9 cellular contexts compared by ENCODE assay signal in the genomic region with DNA sequence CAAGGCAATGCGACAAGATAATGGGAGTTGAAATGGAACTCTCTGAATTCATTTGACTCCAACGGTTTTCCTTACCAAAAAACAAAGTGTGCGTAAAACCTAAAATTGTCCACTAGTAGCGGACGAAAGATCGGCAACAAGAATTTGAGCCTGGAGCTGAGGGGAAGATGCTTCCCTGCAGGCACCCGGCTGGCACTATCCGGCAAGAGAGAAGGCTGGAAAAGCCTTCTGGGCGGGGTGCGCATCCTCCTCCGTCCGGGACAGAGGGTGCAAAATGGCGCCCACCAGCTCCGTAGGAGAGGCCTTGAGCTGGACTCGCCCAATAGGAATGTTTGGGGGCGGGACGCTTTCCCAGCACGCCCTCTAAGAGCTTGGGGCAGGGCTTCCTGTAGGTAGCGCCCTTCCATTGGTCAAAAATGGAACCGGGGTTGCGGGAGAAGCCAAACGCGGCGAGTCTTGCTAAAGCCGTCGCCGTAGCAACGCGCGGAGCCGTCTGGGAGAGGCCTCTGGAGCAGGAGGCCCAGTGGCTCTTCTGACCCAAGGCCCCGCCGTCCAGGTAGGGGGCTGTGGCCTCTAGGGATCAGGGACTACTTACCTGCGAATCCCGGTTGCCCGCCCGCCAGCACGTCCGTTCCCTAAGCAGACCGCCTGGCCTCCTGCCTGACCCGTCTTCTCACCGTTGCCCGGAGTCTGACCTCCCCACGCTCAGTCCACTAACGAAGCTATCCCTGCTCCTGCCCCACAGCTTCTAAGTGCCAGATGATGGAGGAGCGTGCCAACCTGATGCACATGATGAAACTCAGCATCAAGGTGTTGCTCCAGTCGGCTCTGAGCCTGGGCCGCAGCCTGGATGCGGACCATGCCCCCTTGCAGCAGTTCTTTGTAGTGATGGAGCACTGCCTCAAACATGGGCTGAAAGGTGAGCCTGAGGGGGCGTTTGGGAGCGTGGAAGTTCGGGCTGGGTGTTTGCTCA.
DNase-seq lines count a peak whose midpoint lies in the region; ATAC-seq, FAIRE-seq and TF ChIP-seq lines count a peak whose summit lies in the region.
"Had no signal": no experiment of that assay in that cellular context is flagged by ENCODE, and none has a peak within 500 bp of the region (broad histone marks: within the 10 kb centered on the region; RNA-seq: fewer than 3 reads in every experiment).

No MANE protein-coding gene starts in this region.

- peak overlapping the region; percentile 83 for H3K4me3 ChIP-seq in epithelial cell of esophagus (ENCODE audit: low read length)

- no peak for TF ChIP-seq CTCF in epithelial cell of esophagus (IDR thresholded peaks at IDR 0.05; ENCODE audit: insufficient read depth, low read depth, low read length, missing control alignments)

- peak; percentile 96 for FAIRE-seq in A204.1 (lab: Jason Lieb, UNC)
- FAIRE-seq: G401.6 had no signal

- peak; percentile 100 for DNase-seq in NCI-H69 (lab: John Stamatoyannopoulos, UW)
- peak; percentile 80 for DNase-seq in activated T-cell treated with anti-CD3 and anti-CD28 coated beads for 4 hours
- DNase-seq in epithelial cell of esophagus (ENCODE audit: low read depth) = peak; percentile 100
- DNase-seq in middle frontal gyrus (ENCODE audit: extremely low spot score, low spot score) = peak; percentile 98
- DNase-seq in stimulated activated CD8-positive, alpha-beta memory T cell treated with anti-CD3 and anti-CD28 coated beads, Interleukin-15, amount 100 ng/mL, for 48 hours (ENCODE audit: low read depth in 2 of 2) = peak; percentile 78 to 89

- peak; percentile 99 for ATAC-seq in GM18907 (IDR thresholded peaks at IDR 0.05; ENCODE audit: unreplicated experiment)
- peak; percentile 99 for ATAC-seq in HG03159 (IDR thresholded peaks at IDR 0.05; ENCODE audit: unreplicated experiment)

Comparison
In these comparisons a context has a peak if more than half of its experiments do, and no peak if none do; other contexts are left out.
1. Peak in every context shown above with its lines: DNase-seq, ATAC-seq and H3K4me3 ChIP-seq.